Comparison of ENCODE assay signal across 13 cellular contexts in genomic region chr20:47452736-47453161, GRCh38. TPM values are rescaled to one million over a fixed set of nuclear protein-coding genes. Genes with fewer than 3 reads are reported as not detected.
A peak's percentile ranks its signal among the peaks of the same experiment; 100 is the strongest.
DNase-seq lines count a peak whose midpoint lies in the region; ATAC-seq and TF ChIP-seq lines count a peak whose summit lies in the region.
"Had no signal": no experiment of that assay in that cellular context is flagged by ENCODE, and none has a peak within 500 bp of the region (broad histone marks: within the 10 kb centered on the region; RNA-seq: fewer than 3 reads in every experiment).

No MANE protein-coding gene starts in this region.

- H3K4me3 ChIP-seq in HCT116 (replicated peaks in 1 of 2; ENCODE audit: low read depth in 1 of 2, low read length in 2 of 2): peak overlapping the region in 1 of 2 experiments; percentile 43; a peak in 2 of 4 replicates
- H3K4me3 ChIP-seq in neuronal stem cell (ENCODE audit: low read length in 2 of 2): no peak overlapping the region
- H3K4me3 ChIP-seq in HAP-1: no peak overlapping the region
- H3K4me3 ChIP-seq: left ventricle myocardium inferior, right atrium auricular region had no signal

- no peak overlapping the region for H3K4me3 Mint-ChIP-seq in T-helper 1 cell treated with Interleukin-12 subunit alpha and Interleukin-12 subunit beta and Interleukin-4 antibody, amounts not matched to agents 30 μg/mL and 1 μg/mL, for 36 hours
- no peak overlapping the region for H3K4me3 Mint-ChIP-seq in activated naive CD8-positive, alpha-beta T cell treated with anti-CD3 and anti-CD28 coated beads for 36 hours
- H3K4me3 Mint-ChIP-seq: CD8-positive, alpha-beta memory T cell; naive thymus-derived CD8-positive, alpha-beta T cell had no signal

- H2BK5ac ChIP-seq in neuronal stem cell (ENCODE audit: low read length): no peak overlapping the region

- no peaks in the 10 kb centered on the region for H3K79me1 ChIP-seq in neuronal stem cell (ENCODE audit: low read depth, low read length)

- H2AK5ac ChIP-seq in neuronal stem cell (ENCODE audit: low read depth, low read length): no peak overlapping the region

- no peak overlapping the region for H2BK12ac ChIP-seq in neuronal stem cell (ENCODE audit: low read length)

- WGBS in neuronal stem cell (ENCODE audit: extremely low coverage in 2 of 2, insufficient read length in 2 of 2, insufficient replicate concordance in 1 of 2), 2 donors: no CpG with 5 or more reads among the region's 1 CpG

- ATAC-seq in HCT116 (peak; percentile 29), HG03095 (IDR thresholded peaks at IDR 0.05; ENCODE audit: unreplicated experiment) (no peak)
- ATAC-seq: naive thymus-derived CD8-positive, alpha-beta T cell had no signal

- no TSS peak for BruUV-seq in HCT116 (replicated peaks; lab: Mats Ljungman, UMichigan)

- H2AFZ ChIP-seq in HCT116 (ENCODE audit: low read depth, low read length, poor library complexity, severe bottlenecking): peak overlapping the region; percentile 95
- peak overlapping the region; percentile 13 for H2AFZ ChIP-seq in neuronal stem cell (ENCODE audit: low read length)

- intact Hi-C loops in HCT116 (cut with micrococcal nuclease): no loop called here

- H3K27ac ChIP-seq in HCT116 (ENCODE audit: low read depth, low read length): peak overlapping the region; percentile 65
- no peak overlapping the region for H3K27ac ChIP-seq in neuronal stem cell (replicated peaks; ENCODE audit: low read length)
- H3K27ac ChIP-seq: left ventricle myocardium inferior, right atrium auricular region had no signal

- peaks cover 39% of the 10 kb centered on the region for H3K4me1 Mint-ChIP-seq in T-helper 1 cell treated with Interleukin-12 subunit alpha and Interleukin-12 subunit beta and Interleukin-4 antibody, amounts not matched to agents 30 μg/mL and 1 μg/mL, for 36 hours (ENCODE audit: low read depth)
- H3K4me1 Mint-ChIP-seq in activated naive CD8-positive, alpha-beta T cell treated with anti-CD3 and anti-CD28 coated beads for 36 hours: peaks cover 39% of the 10 kb centered on the region

- H3K27me3 ChIP-seq in HCT116 (ENCODE audit: insufficient read depth, low read length): no peaks in the 10 kb centered on the region
- H3K27me3 ChIP-seq in neuronal stem cell (ENCODE audit: control insufficient read depth in 3 of 3, insufficient read depth in 3 of 3, low read depth in 1 of 3, low read length in 3 of 3): peaks cover 0 to 3% (median 0%) of the 10 kb centered on the region in 3 experiments
- H3K27me3 ChIP-seq in HAP-1 (ENCODE audit: low read depth): no peaks in the 10 kb centered on the region
- H3K27me3 ChIP-seq: right atrium auricular region had no signal

- no peaks in the 10 kb centered on the region for H3K9me2 ChIP-seq in HCT116 (ENCODE audit: insufficient read depth)

- peaks cover 28 to 51% of the 10 kb centered on the region in 2 experiments for H3K4me1 ChIP-seq in HCT116 (ENCODE audit: control insufficient read depth in 1 of 2, insufficient read depth in 2 of 2, low read length in 2 of 2)
- H3K4me1 ChIP-seq in neuronal stem cell (ENCODE audit: control insufficient read depth in 2 of 2, insufficient read depth in 1 of 2, low read depth in 1 of 2, low read length in 2 of 2): no peaks in the 10 kb centered on the region
- H3K4me1 ChIP-seq in HAP-1: no peaks in the 10 kb centered on the region
- H3K4me1 ChIP-seq: left ventricle myocardium inferior, right atrium auricular region had no signal

- DNase-seq in T-helper 1 cell (no peak), HCT116 (ENCODE audit: low read depth, low spot score) (no peak), neuronal stem cell (ENCODE audit: low spot score) (no peak), HAP-1 (ENCODE audit: low spot score in 2 of 2) (no peak), foreskin melanocyte (no peak)
- no peak for DNase-seq in activated naive CD8-positive, alpha-beta T cell treated with anti-CD3 and anti-CD28 coated beads for 36 hours
- DNase-seq: CD8-positive, alpha-beta memory T cell; left ventricle myocardium inferior; naive thymus-derived CD8-positive, alpha-beta T cell; stimulated activated CD4-positive, alpha-beta T cell treated with anti-CD3 and anti-CD28 coated beads, Interleukin-4, amount 100 ng/mL, for 4 hours had no signal

- H3K27me3 Mint-ChIP-seq in T-helper 1 cell treated with Interleukin-12 subunit alpha and Interleukin-12 subunit beta and Interleukin-4 antibody, amounts not matched to agents 30 μg/mL and 1 μg/mL, for 36 hours (ENCODE audit: low read depth): no peaks in the 10 kb centered on the region
- H3K27me3 Mint-ChIP-seq in activated naive CD8-positive, alpha-beta T cell treated with anti-CD3 and anti-CD28 coated beads for 36 hours: no peaks in the 10 kb centered on the region
- H3K27me3 Mint-ChIP-seq: naive thymus-derived CD8-positive, alpha-beta T cell had no signal

- H3K9me3 ChIP-seq in HCT116 (ENCODE audit: control insufficient read depth in 1 of 2, insufficient read depth in 1 of 2, low read depth in 1 of 2, low read length in 2 of 2): no peaks in the 10 kb centered on the region
- H3K9me3 ChIP-seq in neuronal stem cell (replicated peaks in 1 of 2; ENCODE audit: control insufficient read depth in 2 of 2, insufficient read depth in 1 of 2, low read depth in 1 of 2, low read length in 2 of 2): no peaks in the 10 kb centered on the region
- H3K9me3 ChIP-seq in HAP-1: no peaks in the 10 kb centered on the region; the same call in 1 of the 2 replicates
- H3K9me3 ChIP-seq: left ventricle myocardium inferior, right atrium auricular region had no signal

- H3K27ac Mint-ChIP-seq in T-helper 1 cell treated with Interleukin-12 subunit alpha and Interleukin-12 subunit beta and Interleukin-4 antibody, amounts not matched to agents 30 μg/mL and 1 μg/mL, for 36 hours: peak overlapping the region; percentile 49
- peak overlapping the region; percentile 84 for H3K27ac Mint-ChIP-seq in activated naive CD8-positive, alpha-beta T cell treated with anti-CD3 and anti-CD28 coated beads for 36 hours

- no peak overlapping the region for H3K14ac ChIP-seq in neuronal stem cell (ENCODE audit: low read length)

- H3K79me2 ChIP-seq in HCT116 (ENCODE audit: insufficient read depth, low read length): no peaks in the 10 kb centered on the region

- H3K4me2 ChIP-seq in HCT116 (ENCODE audit: low read length): peak overlapping the region; percentile 74
- no peak overlapping the region for H3K4me2 ChIP-seq in neuronal stem cell (ENCODE audit: insufficient read depth, low read length, poor library complexity, severe bottlenecking)

- no peak overlapping the region for H3K4ac ChIP-seq in neuronal stem cell (ENCODE audit: low read length)

- H3K23ac ChIP-seq in neuronal stem cell (ENCODE audit: low read depth, low read length, poor library complexity): no peak overlapping the region

- H3K36me3 ChIP-seq in HCT116 (ENCODE audit: control insufficient read depth in 1 of 2, insufficient read depth in 2 of 2, low read length in 2 of 2): no peaks in the 10 kb centered on the region
- no peaks in the 10 kb centered on the region for H3K36me3 ChIP-seq in neuronal stem cell (replicated peaks in 1 of 2; ENCODE audit: control insufficient read depth in 2 of 2, insufficient read depth in 2 of 2, low read length in 2 of 2)
- no peaks in the 10 kb centered on the region for H3K36me3 ChIP-seq in HAP-1 (replicated peaks)
- H3K36me3 ChIP-seq: left ventricle myocardium inferior, right atrium auricular region had no signal

- no peak overlapping the region for H2BK15ac ChIP-seq in neuronal stem cell (ENCODE audit: low read length)

- H3K9me3 Mint-ChIP-seq in T-helper 1 cell treated with Interleukin-12 subunit alpha and Interleukin-12 subunit beta and Interleukin-4 antibody, amounts not matched to agents 30 μg/mL and 1 μg/mL, for 36 hours: no peaks in the 10 kb centered on the region
- peaks cover 12% of the 10 kb centered on the region for H3K9me3 Mint-ChIP-seq in activated naive CD8-positive, alpha-beta T cell treated with anti-CD3 and anti-CD28 coated beads for 36 hours
- H3K9me3 Mint-ChIP-seq: CD8-positive, alpha-beta memory T cell; naive thymus-derived CD8-positive, alpha-beta T cell had no signal

- no peak for TF ChIP-seq POLR2A in HCT116 (IDR thresholded peaks at IDR 0.05; ENCODE audit: borderline replicate concordance, extremely low read depth, insufficient read depth, insufficient read length)

- RAD21 ChIA-PET in HCT116 (lab: Charles Lee; ENCODE audit: low non-redundant PET in 1 of 2, low total read pairs in 2 of 2, uncharacterized antibody in 2 of 2, unreplicated experiment in 2 of 2): no interaction called here

- no peak overlapping the region for H2BK120ac ChIP-seq in neuronal stem cell (ENCODE audit: low read depth, low read length)

- in situ Hi-C loops in HAP-1 (cut with MboI; ENCODE audit: low sequenced_read_pairs): no loop called here

- peak overlapping the region; percentile 62 for H3K9ac ChIP-seq in HCT116 (ENCODE audit: low read length)
- H3K9ac ChIP-seq in neuronal stem cell (ENCODE audit: low read depth, low read length, poor library complexity): no peak overlapping the region

- H4K91ac ChIP-seq in neuronal stem cell (ENCODE audit: low read depth, low read length, poor library complexity): no peak overlapping the region

- H4K20me1 ChIP-seq in HCT116 (ENCODE audit: insufficient read depth): no peaks in the 10 kb centered on the region

- no peaks in the 10 kb centered on the region for H3K36me3 Mint-ChIP-seq in T-helper 1 cell treated with Interleukin-12 subunit alpha and Interleukin-12 subunit beta and Interleukin-4 antibody, amounts not matched to agents 30 μg/mL and 1 μg/mL, for 36 hours (ENCODE audit: low read depth)
- H3K36me3 Mint-ChIP-seq in activated naive CD8-positive, alpha-beta T cell treated with anti-CD3 and anti-CD28 coated beads for 36 hours: peaks cover 8% of the 10 kb centered on the region
- H3K36me3 Mint-ChIP-seq: CD8-positive, alpha-beta memory T cell; naive thymus-derived CD8-positive, alpha-beta T cell had no signal

- no peak for TF ChIP-seq CTCF in HCT116 (IDR thresholded peaks at IDR 0.05 in 2 of 3, conservative IDR thresholded peaks at IDR 0.05 in 1 of 3; ENCODE audit: borderline replicate concordance in 1 of 3, insufficient read depth in 1 of 3, low read depth in 2 of 3, low read length in 2 of 3)

- CTCF ChIA-PET in HCT116 (lab: Charles Lee): interaction anchor here (1.7 kb wide), 1 partner anchor 69 kb away, joined by 5 read pairs; no protein-coding TSS in a partner anchor

- TF ChIP-seq RAD21 in HCT116 (IDR thresholded peaks at IDR 0.05; ENCODE audit: low read depth): no peak

- no peak overlapping the region for H4K8ac ChIP-seq in neuronal stem cell (ENCODE audit: low read depth, low read length)

- POLR2A ChIA-PET in HCT116 (lab: Charles Lee): interaction anchor here (0.6 to 1.3 kb wide), 5 partner anchors 13 to 62 kb away, joined by 3 to 7 read pairs (median 5); partner anchors contain the start of gene NCOA3

- no peak overlapping the region for H3K18ac ChIP-seq in neuronal stem cell (ENCODE audit: low read length)

TF ChIP-seq in HCT116, 20 proteins besides CTCF, POLR2A, EP300 and RAD21 (continues in another document):
- TF ChIP-seq EZH2 (IDR thresholded peaks at IDR 0.05): no peak
- no peak for TF ChIP-seq ZNF274 (IDR thresholded peaks at IDR 0.05; ENCODE audit: low read depth, low read length)
- no peak for TF ChIP-seq TCF7L2 (IDR thresholded peaks at IDR 0.05; ENCODE audit: borderline replicate concordance, extremely low read depth, insufficient read depth, insufficient read length)

RNA-seq across cellular contexts. Expression of gene NCOA3, which starts 48.9 kb away (rescaled TPM):
- total RNA-seq in HCT116 (2021; ENCODE audit: unreplicated experiment): 25.9 TPM
- 10.0 and 11.8 TPM in 2 replicates for polyA plus RNA-seq in HCT116 (2012)
- 10 to 100 TPM; 58.1 to 66.4 TPM for total RNA-seq in activated naive CD8-positive, alpha-beta T cell treated with anti-CD3 and anti-CD28 coated beads for 36 hours
- polyA plus RNA-seq in neuronal stem cell (2013, experiment 1 of 2): 12.4 TPM
- 13.0 TPM for polyA plus RNA-seq in neuronal stem cell (2013, experiment 2 of 2)
